17 cellular contexts compared by ENCODE assay signal in genomic region chr17:2008332-2009126, GRCh38. TPM values are rescaled to one million over a fixed set of nuclear protein-coding genes. Genes with fewer than 3 reads are reported as not detected.
DNase-seq lines count a peak whose midpoint lies in the region; ATAC-seq and TF ChIP-seq lines count a peak whose summit lies in the region.
"Had no signal": no experiment of that assay in that cellular context is flagged by ENCODE, and none has a peak within 500 bp of the region (broad histone marks: within the 10 kb centered on the region; RNA-seq: fewer than 3 reads in every experiment).

No MANE protein-coding gene starts in this region.

- no peak overlapping the region for H3K9ac ChIP-seq in Karpas-422 (ENCODE audit: low read length)
- H3K9ac ChIP-seq: BLaER1 had no signal

- intact Hi-C loops in PC-9 (cut with micrococcal nuclease; ENCODE audit: unreplicated experiment): no loop called here

- H4K20me1 ChIP-seq in PC-9 (ENCODE audit: insufficient read depth): no peaks in the 10 kb centered on the region
- H4K20me1 ChIP-seq in Karpas-422 (ENCODE audit: insufficient read depth, low read depth, low read length): no peaks in the 10 kb centered on the region

- H3K4me3 ChIP-seq in HEK293 (ENCODE audit: low read depth, low read length) (no peak overlapping the region), PC-9 (no peak overlapping the region), suprapubic skin (no peak overlapping the region), Karpas-422 (ENCODE audit: low read length) (no peak overlapping the region)
- H3K4me3 ChIP-seq: BLaER1 had no signal

- H3K9me2 ChIP-seq in PC-9 (ENCODE audit: insufficient read depth) (no peaks in the 10 kb centered on the region), Karpas-422 (replicated peaks; ENCODE audit: insufficient read depth, low read length) (no peaks in the 10 kb centered on the region)

- H3K27me3 ChIP-seq in PC-9 (ENCODE audit: insufficient read depth, low read depth) (no peaks in the 10 kb centered on the region), suprapubic skin (no peaks in the 10 kb centered on the region), Karpas-422 (ENCODE audit: low read length) (no peaks in the 10 kb centered on the region)
- H3K27me3 ChIP-seq: BLaER1 had no signal

- H3K4me1 ChIP-seq in HEK293 (ENCODE audit: control insufficient read depth, insufficient read depth, low read length) (no peaks in the 10 kb centered on the region; the same call in 1 of the 2 replicates), PC-9 (replicated peaks; ENCODE audit: insufficient read depth) (peaks cover 45% of the 10 kb centered on the region), suprapubic skin (peaks cover 33% of the 10 kb centered on the region), Karpas-422 (ENCODE audit: low read length) (no peaks in the 10 kb centered on the region)

- 0 out of 2 replicates have a peak overlapping the region, but pooled peaks have one; percentile 1 for H3K4me2 ChIP-seq in PC-9
- no peak overlapping the region for H3K4me2 ChIP-seq in Karpas-422 (ENCODE audit: low read depth, low read length, poor library complexity, severe bottlenecking)
- H3K4me2 ChIP-seq: BLaER1 had no signal

- H3F3A ChIP-seq in PC-9 (ENCODE audit: insufficient read depth, low read depth): peaks cover 41% of the 10 kb centered on the region

- H3K36me3 ChIP-seq in HEK293 (ENCODE audit: control insufficient read depth in 2 of 2, insufficient read depth in 1 of 2, low read length in 2 of 2) (no peaks in the 10 kb centered on the region), PC-9 (ENCODE audit: low read depth) (no peaks in the 10 kb centered on the region), suprapubic skin (no peaks in the 10 kb centered on the region), Karpas-422 (ENCODE audit: insufficient read depth, low read length) (no peaks in the 10 kb centered on the region)

- H2AFZ ChIP-seq in PC-9 (no peak overlapping the region), Karpas-422 (ENCODE audit: low read length) (no peak overlapping the region)

- no TSS peak for BruUV-seq in PC-9 (replicated peaks; lab: Mats Ljungman, UMichigan)

- 64% methylated on average over 15 of the region's 15 CpGs for WGBS in suprapubic skin

- TF ChIP-seq CTCF in HEK293 (tag by site-specific recombination; IDR thresholded peaks at IDR 0.05): no peak
- TF ChIP-seq CTCF in PC-9 (conservative IDR thresholded peaks at IDR 0.05): no peak
- no peak for TF ChIP-seq CTCF in suprapubic skin (IDR thresholded peaks at IDR 0.05)

- CTCF ChIA-PET in HEK293 (lab: Yijun Ruan, JAX) (no interaction called here), PC-9 (lab: Charles Lee) (interaction anchor here (0.7 kb wide), 1 partner anchor 97 kb away, joined by 8 read pairs; no protein-coding TSS in a partner anchor)

- DNase-seq in PC-9: no peak
- DNase-seq in islet precursor cell: peak; percentile 76
- no peak for DNase-seq in suprapubic skin (ENCODE audit: low spot score in 2 of 2)
- DNase-seq in Karpas-422: no peak
- no peak for DNase-seq in activated CD4-positive, alpha-beta T cell treated with anti-CD3 and anti-CD28 coated beads for 4 hours
- DNase-seq: EL; H7; NCI-H1092 treated with DMSO at 0.1 percent for 48 hours; NCI-H1694; NCI-H2107; NCI-H69; NK-92 treated with Interleukin-12 subunit alpha and Interleukin-12 subunit beta, amount 100 ng/mL, for 24 hours; SHP77 treated with DMSO at 0.1 percent for 48 hours had no signal

- ATAC-seq in GM19467 (IDR thresholded peaks at IDR 0.05; ENCODE audit: unreplicated experiment): no peak
- ATAC-seq: Panc1 had no signal

- no peak overlapping the region for H3K27ac ChIP-seq in HEK293 (ENCODE audit: extremely low read depth, low read depth, low read length)
- H3K27ac ChIP-seq in PC-9: no peak overlapping the region
- peak overlapping the region; percentile 36 for H3K27ac ChIP-seq in suprapubic skin
- H3K27ac ChIP-seq in Karpas-422 (ENCODE audit: low read length): no peak overlapping the region
- H3K27ac ChIP-seq: BLaER1 had no signal

- POLR2A ChIA-PET in HEK293 (lab: Yijun Ruan, JAX) (no interaction called here), PC-9 (lab: Charles Lee; ENCODE audit: unreplicated experiment) (no interaction called here)

- H3K9me3 ChIP-seq in HEK293 (ENCODE audit: control insufficient read depth, insufficient read depth, low read depth, low read length) (no peaks in the 10 kb centered on the region), PC-9 (ENCODE audit: insufficient read depth, low read depth) (no peaks in the 10 kb centered on the region), suprapubic skin (no peaks in the 10 kb centered on the region), Karpas-422 (ENCODE audit: low read length) (no peaks in the 10 kb centered on the region)
- H3K9me3 ChIP-seq: BLaER1 had no signal

- TF ChIP-seq POLR2A in suprapubic skin (IDR thresholded peaks at IDR 0.05): no peak

- H3K79me2 ChIP-seq in PC-9 (ENCODE audit: low read depth): no peaks in the 10 kb centered on the region
- H3K79me2 ChIP-seq in Karpas-422 (ENCODE audit: low read length): no peaks in the 10 kb centered on the region

- TF ChIP-seq EP300 in suprapubic skin (IDR thresholded peaks at IDR 0.05): no peak

TF ChIP-seq in HEK293, 187 proteins besides CTCF, POLR2A, EP300 and RAD21:
- TF ChIP-seq ZNF791 (tag by site-specific recombination; IDR thresholded peaks at IDR 0.05): no peak
- TF ChIP-seq ZNF341 (tag by site-specific recombination; IDR thresholded peaks at IDR 0.05; ENCODE audit: low read depth): peak; percentile 72
- 0 out of 2 replicates have a peak, but pooled peaks have one; percentile 27 for TF ChIP-seq SCRT2 (tag by site-specific recombination; IDR thresholded peaks at IDR 0.05)
- no peak for TF ChIP-seq MZF1 (tag by site-specific recombination; IDR thresholded peaks at IDR 0.05; ENCODE audit: borderline replicate concordance)

RNA-seq across cellular contexts. Expression of gene RTN4RL1, which starts 16.6 kb away (rescaled TPM):
- total RNA-seq in PC-9 (2021) (0.13 and 0.35 TPM in 2 replicates), suprapubic skin (10 to 100 TPM; 16.4 to 24.8 (median 21.6) TPM)
- 0.11 and 0.30 TPM in 2 replicates for total RNA-seq in Karpas-422 (2014; rRNA removed; shearing (Covaris generic); ENCODE audit: low replicate concordance)

RNA-seq across cellular contexts. Expression of gene DPH1, which starts 21.4 kb away (rescaled TPM):
- total RNA-seq in PC-9 (2021): 36.7 and 44.9 TPM in 2 replicates
- total RNA-seq in suprapubic skin: 100 to 1,000 TPM in 1 of 4 donors, 10 to 100 TPM in 3; 58.7 to 115 (median 66.3) TPM
- total RNA-seq in Karpas-422 (2014; rRNA removed; shearing (Covaris generic); ENCODE audit: low replicate concordance): 37.5 and 41.9 TPM in 2 replicates

RNA-seq across cellular contexts. Expression of gene OVCA2, which starts 33.3 kb away (rescaled TPM):
- total RNA-seq in PC-9 (2021): 34.4 and 35.4 TPM in 2 replicates
- 10 to 100 TPM; 36.6 to 51.5 (median 42.7) TPM for total RNA-seq in suprapubic skin
- 49.1 and 50.2 TPM in 2 replicates for total RNA-seq in Karpas-422 (2014; rRNA removed; shearing (Covaris generic); ENCODE audit: low replicate concordance)

RNA-seq across cellular contexts. Expression of gene HIC1, which starts 46.4 kb away (rescaled TPM):
- total RNA-seq in PC-9 (2021) (0.63 and 1.6 TPM in 2 replicates), suprapubic skin (1 to 10 TPM; 2.7 to 9.5 (median 4.9) TPM)
- 3.2 and 13.9 TPM in 2 replicates for total RNA-seq in Karpas-422 (2014; rRNA removed; shearing (Covaris generic); ENCODE audit: low replicate concordance)

Comparison
In these comparisons a context has a peak if more than half of its experiments do, and no peak if none do; other contexts are left out.
1. RNA of gene RTN4RL1, which starts 16.6 kb away (total RNA-seq): 16.4 to 24.8 TPM in suprapubic skin; 0.11 to 0.30 TPM in Karpas-422 and 0.13 to 0.35 TPM in PC-9; every median in the first group is over 10 times any median in the second.